22 cellular contexts compared by ENCODE assay signal in the genomic region with DNA sequence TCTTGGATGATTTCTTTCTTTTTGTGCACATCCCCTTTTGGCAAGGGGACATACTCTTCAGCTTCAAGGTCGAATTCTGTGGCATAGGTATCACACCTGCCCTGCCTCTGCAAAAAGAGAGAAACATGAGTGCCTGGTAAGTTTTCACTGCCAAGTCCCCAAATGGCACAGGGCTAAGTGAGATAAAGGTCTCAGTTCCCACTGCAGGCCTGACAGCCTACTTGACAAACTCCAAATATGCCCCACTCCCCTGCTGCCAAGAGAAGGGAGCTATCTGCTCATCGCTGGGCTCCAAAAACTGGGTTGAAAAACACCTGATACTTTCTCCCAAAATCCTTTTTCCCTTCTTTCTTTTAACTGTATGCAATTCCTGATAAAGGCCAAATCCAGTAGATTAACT. TPM values are rescaled to one million over a fixed set of nuclear protein-coding genes. Genes with fewer than 3 reads are reported as not detected.
DNase-seq lines count a peak whose midpoint lies in the region; ATAC-seq, FAIRE-seq and TF ChIP-seq lines count a peak whose summit lies in the region.
"Had no signal": no experiment of that assay in that cellular context is flagged by ENCODE, and none has a peak within 500 bp of the region (broad histone marks: within the 10 kb centered on the region; RNA-seq: fewer than 3 reads in every experiment).

No MANE protein-coding gene starts in this region.

- no peak for DNase-seq in activated CD8-positive, alpha-beta memory T cell treated with anti-CD3 and anti-CD28 coated beads, Interleukin-2, amount 10 ng/mL, durations not matched to agents 7 days and 5 days
- DNase-seq in activated CD8-positive, alpha-beta memory T cell treated with anti-CD3 and anti-CD28 coated beads, Interleukin-2, amount 50 U/mL, for 48 hours, result no peak
- DNase-seq in endothelial cell of umbilical vein (ENCODE audit: low read depth, low spot score) (no peak), right atrium auricular region (ENCODE audit: low spot score) (no peak), iPS-NIHi11 (ENCODE audit: low spot score) (no peak), mucosa of descending colon (no peak), NCI-H2081 (lab: John Stamatoyannopoulos, UW) (no peak)
- DNase-seq: 8988T, EL, GF-D8, MV-4-11, NCI-H1105 treated with DMSO at 0.1 percent for 48 hours, NCI-H2029 treated with DMSO at 0.1 percent for 48 hours, NCI-H2171, NCI-H345, NCI-H524 treated with DMSO at 0.1 percent for 48 hours, NCI-H82, OCI-M1 had no signal

- H3K36me3 Mint-ChIP-seq in activated CD8-positive, alpha-beta memory T cell treated with anti-CD3 and anti-CD28 coated beads, Interleukin-2, amount 10 ng/mL, durations not matched to agents 7 days and 5 days, result peaks cover 27% of the 10 kb centered on the region

- CTCF ChIA-PET in activated CD8-positive, alpha-beta memory T cell treated with anti-CD3 and anti-CD28 coated beads, Interleukin-2, amount 10 ng/mL, durations not matched to agents 7 days and 5 days (lab: Charles Lee), result interaction anchor here (1.4 to 10.3 kb wide), 2 partner anchors 11 to 33 kb away, joined by 3 to 120 read pairs; no protein-coding TSS in a partner anchor
- CTCF ChIA-PET in endothelial cell of umbilical vein (lab: Charles Lee), result interaction anchor here (1.3 to 8.6 kb wide), 5 partner anchors 10 to 33 kb away, joined by 3 to 273 read pairs (median 5); partner anchors contain the start of gene RUVBL1

- TF ChIP-seq POLR2A in endothelial cell of umbilical vein (IDR thresholded peaks at IDR 0.05; ENCODE audit: low read depth, low read length), result no peak
- no peak for TF ChIP-seq POLR2A in gastroesophageal sphincter (IDR thresholded peaks at IDR 0.05)

- dilution Hi-C loops in endothelial cell of umbilical vein (cut with MboI; ENCODE audit: extremely low pct_ligation_motif_present, low sequenced_read_pairs), result no loop called here

- peaks cover 2% of the 10 kb centered on the region for H3K4me1 ChIP-seq in endothelial cell of umbilical vein (ENCODE audit: control insufficient read depth, extremely low read depth, insufficient read depth, low read length)
- H3K4me1 ChIP-seq in right atrium auricular region, result peaks cover 0 to 20% of the 10 kb centered on the region in 2 donors
- peaks cover 8% of the 10 kb centered on the region for H3K4me1 ChIP-seq in mucosa of descending colon (ENCODE audit: low read depth)
- H3K4me1 ChIP-seq in gastroesophageal sphincter, result no peaks in the 10 kb centered on the region

- no peak overlapping the region for H2AFZ ChIP-seq in endothelial cell of umbilical vein (ENCODE audit: low read depth, low read length)

- POLR2A ChIA-PET in endothelial cell of umbilical vein (lab: Charles Lee), result no interaction called here

- H3K9me1 ChIP-seq in endothelial cell of umbilical vein (replicated peaks; ENCODE audit: control insufficient read depth, extremely low read depth, insufficient read depth, low read length), result no peaks in the 10 kb centered on the region

- H3K4me3 ChIP-seq in endothelial cell of umbilical vein (replicated peaks in 1 of 3; ENCODE audit: insufficient read depth in 1 of 3, low read depth in 1 of 3, low read length in 3 of 3), result no peak overlapping the region
- no peak overlapping the region for H3K4me3 ChIP-seq in right atrium auricular region
- no peak overlapping the region for H3K4me3 ChIP-seq in mucosa of descending colon
- no peak overlapping the region for H3K4me3 ChIP-seq in gastroesophageal sphincter

- TF ChIP-seq CTCF in endothelial cell of umbilical vein (IDR thresholded peaks at IDR 0.05; ENCODE audit: extremely low read depth in 1 of 2, insufficient read depth in 1 of 2, low read depth in 1 of 2, low read length in 2 of 2) (no peak), right atrium auricular region (IDR thresholded peaks at IDR 0.05) (no peak), mucosa of descending colon (IDR thresholded peaks at IDR 0.05) (no peak), gastroesophageal sphincter (IDR thresholded peaks at IDR 0.05) (no peak)

- peak overlapping the region; percentile 24 for H3K27ac ChIP-seq in endothelial cell of umbilical vein (ENCODE audit: insufficient read depth, low read depth, low read length)
- H3K27ac ChIP-seq in right atrium auricular region, result peak overlapping the region; percentile 68
- no peak overlapping the region for H3K27ac ChIP-seq in gastroesophageal sphincter

- no peaks in the 10 kb centered on the region for H3K27me3 Mint-ChIP-seq in activated CD8-positive, alpha-beta memory T cell treated with anti-CD3 and anti-CD28 coated beads, Interleukin-2, amount 10 ng/mL, durations not matched to agents 7 days and 5 days
- H3K27me3 Mint-ChIP-seq: B cell, IgD-negative memory B cell had no signal

- no peaks in the 10 kb centered on the region for H3K9me3 Mint-ChIP-seq in activated CD8-positive, alpha-beta memory T cell treated with anti-CD3 and anti-CD28 coated beads, Interleukin-2, amount 10 ng/mL, durations not matched to agents 7 days and 5 days (ENCODE audit: low read depth)
- H3K9me3 Mint-ChIP-seq: IgD-negative memory B cell had no signal

- no peak overlapping the region for H3K4me2 ChIP-seq in endothelial cell of umbilical vein (ENCODE audit: insufficient read depth, low read length)

- BruUV-seq in endothelial cell of umbilical vein (replicated peaks; lab: Mats Ljungman, UMichigan), result no TSS peak

- intact Hi-C loops in endothelial cell of umbilical vein (cut with micrococcal nuclease) (no loop called here), mucosa of descending colon (cut with DNase I, micrococcal nuclease) (no loop called here)

- H3K36me3 ChIP-seq in endothelial cell of umbilical vein (ENCODE audit: control insufficient read depth in 2 of 2, extremely low read depth in 1 of 2, insufficient read depth in 2 of 2, low read length in 2 of 2) (peaks cover 0 to 25% of the 10 kb centered on the region in 2 experiments), right atrium auricular region (peaks cover 27% of the 10 kb centered on the region), mucosa of descending colon (ENCODE audit: low read depth) (peaks cover 3% of the 10 kb centered on the region), gastroesophageal sphincter (peaks cover 0 to 91% of the 10 kb centered on the region in 2 donors)

- H3K27ac Mint-ChIP-seq in activated CD8-positive, alpha-beta memory T cell treated with anti-CD3 and anti-CD28 coated beads, Interleukin-2, amount 10 ng/mL, durations not matched to agents 7 days and 5 days, result peak overlapping the region; percentile 61
- H3K27ac Mint-ChIP-seq: B cell had no signal

- H3K79me2 ChIP-seq in endothelial cell of umbilical vein (ENCODE audit: control insufficient read depth, insufficient read depth, low read length), result no peaks in the 10 kb centered on the region

- H4K20me1 ChIP-seq in endothelial cell of umbilical vein (replicated peaks; ENCODE audit: control insufficient read depth, extremely low read depth, insufficient read depth, low read length), result no peaks in the 10 kb centered on the region

- ATAC-seq in activated CD8-positive, alpha-beta memory T cell treated with anti-CD3 and anti-CD28 coated beads, Interleukin-2, amount 10 ng/mL, durations not matched to agents 7 days and 5 days, result no peak
- ATAC-seq in mucosa of descending colon (no peak), gastroesophageal sphincter (no peak)

- no peak for FAIRE-seq in endothelial cell of umbilical vein (lab: Jason Lieb, UNC)
- FAIRE-seq: RCC 7860 had no signal

- H3K27me3 ChIP-seq in endothelial cell of umbilical vein (ENCODE audit: control insufficient read depth in 2 of 2, insufficient read depth in 2 of 2, low read length in 2 of 2) (no peaks in the 10 kb centered on the region), right atrium auricular region (no peaks in the 10 kb centered on the region), gastroesophageal sphincter (no peaks in the 10 kb centered on the region)

- 80 to 100% methylated on average over 2 of the region's 2 CpGs for WGBS in gastroesophageal sphincter (ENCODE audit: low coverage in 1 of 2), 2 donors

- no peak for TF ChIP-seq EP300 in gastroesophageal sphincter (IDR thresholded peaks at IDR 0.05)

- H3K4me3 Mint-ChIP-seq in activated CD8-positive, alpha-beta memory T cell treated with anti-CD3 and anti-CD28 coated beads, Interleukin-2, amount 10 ng/mL, durations not matched to agents 7 days and 5 days, result no peak overlapping the region
- H3K4me3 Mint-ChIP-seq: B cell, IgD-negative memory B cell had no signal

- H3K9ac ChIP-seq in endothelial cell of umbilical vein (replicated peaks; ENCODE audit: extremely low read depth, insufficient read depth, low read length), result no peak overlapping the region

- H3K4me1 Mint-ChIP-seq in activated CD8-positive, alpha-beta memory T cell treated with anti-CD3 and anti-CD28 coated beads, Interleukin-2, amount 10 ng/mL, durations not matched to agents 7 days and 5 days, result peaks cover 13% of the 10 kb centered on the region
- H3K4me1 Mint-ChIP-seq: B cell had no signal

- H3K9me3 ChIP-seq in endothelial cell of umbilical vein (replicated peaks; ENCODE audit: control insufficient read depth, insufficient read depth, low read length) (no peaks in the 10 kb centered on the region), right atrium auricular region (no peaks in the 10 kb centered on the region), mucosa of descending colon (no peaks in the 10 kb centered on the region), gastroesophageal sphincter (no peaks in the 10 kb centered on the region)

RNA-seq across cellular contexts. Expression of gene RUVBL1, which starts 23.0 kb away (rescaled TPM):
- total RNA-seq in activated CD8-positive, alpha-beta memory T cell treated with anti-CD3 and anti-CD28 coated beads, Interleukin-2, amount 10 ng/mL, durations not matched to agents 7 days and 5 days, result 10 to 100 TPM; 63.8 to 73.5 TPM
- total RNA-seq in endothelial cell of umbilical vein (57.0 and 58.5 TPM in 2 replicates), right atrium auricular region (10 to 100 TPM; 20.9 to 31.0 TPM), mucosa of descending colon (10 to 100 TPM; 12.1 to 19.0 (median 15.6) TPM), gastroesophageal sphincter (10 to 100 TPM; 19.4 to 27.8 (median 26.7) TPM)
- polyA plus RNA-seq in endothelial cell of umbilical vein, result 42.9 and 52.5 TPM in 2 replicates
- 72.7 and 90.5 TPM in 2 replicates for polyA plus RNA-seq in endothelial cell of umbilical vein (2011; cell fraction: cytosol; rRNA removed)
- polyA plus RNA-seq in endothelial cell of umbilical vein (2011; cell fraction: nucleus; rRNA removed), result 45.8 and 50.0 TPM in 2 replicates
- 60.0 and 79.1 TPM in 2 replicates for polyA plus RNA-seq in endothelial cell of umbilical vein (2012)
- polyA minus RNA-seq in endothelial cell of umbilical vein, result 37.5 and 48.3 TPM in 2 replicates
- 60.8 TPM for polyA minus RNA-seq in endothelial cell of umbilical vein (2011; cell fraction: cytosol; rRNA and poly(A)+ RNA removed)
- polyA minus RNA-seq in endothelial cell of umbilical vein (2011; cell fraction: nucleus; rRNA and poly(A)+ RNA removed), result 17.9 and 20.0 TPM in 2 replicates

RNA-seq across cellular contexts. Expression of gene SEC61A1, which starts 48.4 kb away (rescaled TPM):
- 100 to 1,000 TPM; 123 to 178 TPM for total RNA-seq in activated CD8-positive, alpha-beta memory T cell treated with anti-CD3 and anti-CD28 coated beads, Interleukin-2, amount 10 ng/mL, durations not matched to agents 7 days and 5 days
- 280 and 312 TPM in 2 replicates for total RNA-seq in endothelial cell of umbilical vein
- 307 and 338 TPM in 2 replicates for polyA plus RNA-seq in endothelial cell of umbilical vein
- polyA plus RNA-seq in endothelial cell of umbilical vein (2011; cell fraction: cytosol; rRNA removed), result 192 and 202 TPM in 2 replicates
- 211 and 214 TPM in 2 replicates for polyA plus RNA-seq in endothelial cell of umbilical vein (2011; cell fraction: nucleus; rRNA removed)
- polyA plus RNA-seq in endothelial cell of umbilical vein (2012), result 223 and 292 TPM in 2 replicates
- 648 and 737 TPM in 2 replicates for polyA minus RNA-seq in endothelial cell of umbilical vein
- 112 TPM for polyA minus RNA-seq in endothelial cell of umbilical vein (2011; cell fraction: cytosol; rRNA and poly(A)+ RNA removed)
- 135 and 185 TPM in 2 replicates for polyA minus RNA-seq in endothelial cell of umbilical vein (2011; cell fraction: nucleus; rRNA and poly(A)+ RNA removed)
- 100 to 1,000 TPM in 1 of 2 donors, 10 to 100 TPM in 1; 74.5 to 109 TPM for total RNA-seq in right atrium auricular region
- total RNA-seq in mucosa of descending colon, result 100 to 1,000 TPM; 111 to 159 (median 116) TPM
- total RNA-seq in gastroesophageal sphincter, result 100 to 1,000 TPM in 1 of 4 donors, 10 to 100 TPM in 3; 72.2 to 109 (median 91.6) TPM

RNA-seq across cellular contexts. Expression of gene EEFSEC, which starts 52.6 kb away (rescaled TPM):
- 10 to 100 TPM; 19.4 to 19.7 TPM for total RNA-seq in activated CD8-positive, alpha-beta memory T cell treated with anti-CD3 and anti-CD28 coated beads, Interleukin-2, amount 10 ng/mL, durations not matched to agents 7 days and 5 days
- total RNA-seq in endothelial cell of umbilical vein, result 12.0 and 13.1 TPM in 2 replicates
- 14.5 and 18.7 TPM in 2 replicates for polyA plus RNA-seq in endothelial cell of umbilical vein
- 11.5 and 12.5 TPM in 2 replicates for polyA plus RNA-seq in endothelial cell of umbilical vein (2011; cell fraction: cytosol; rRNA removed)
- 9.9 and 10.4 TPM in 2 replicates for polyA plus RNA-seq in endothelial cell of umbilical vein (2011; cell fraction: nucleus; rRNA removed)
- polyA plus RNA-seq in endothelial cell of umbilical vein (2012), result 5.9 and 10.5 TPM in 2 replicates
- 8.9 and 11.8 TPM in 2 replicates for polyA minus RNA-seq in endothelial cell of umbilical vein
- polyA minus RNA-seq in endothelial cell of umbilical vein (2011; cell fraction: cytosol; rRNA and poly(A)+ RNA removed), result 17.4 TPM
- 10.9 and 12.7 TPM in 2 replicates for polyA minus RNA-seq in endothelial cell of umbilical vein (2011; cell fraction: nucleus; rRNA and poly(A)+ RNA removed)
- total RNA-seq in right atrium auricular region, result 10 to 100 TPM; 15.7 to 18.0 TPM
- 10 to 100 TPM in 2 of 3 donors, 1 to 10 TPM in 1; 9.7 to 10.9 (median 10.8) TPM for total RNA-seq in mucosa of descending colon
- 10 to 100 TPM in 3 of 4 donors, 1 to 10 TPM in 1; 5.8 to 16.5 (median 11.4) TPM for total RNA-seq in gastroesophageal sphincter

Comparison
In these comparisons a context has a peak if more than half of its experiments do, and no peak if none do; other contexts are left out.
1. H3K27ac ChIP-seq: peak in endothelial cell of umbilical vein (single experiment) and right atrium auricular region (2 of 2); none in gastroesophageal sphincter (0 of 4).